Comparison of ENCODE assay signal across 1 cellular context in genomic region chr3:183769453-183769852, GRCh38.
TF ChIP-seq lines count a peak whose summit lies in the region.

No MANE protein-coding gene starts in this region.

TF ChIP-seq in WTC11, 78 proteins besides CTCF, POLR2A, EP300 and RAD21 (continued from another document):
- TF ChIP-seq IRF1 (CRISPR knock-in tag; IDR thresholded peaks at IDR 0.05) (no peak), ZNF532 (CRISPR knock-in tag; IDR thresholded peaks at IDR 0.05; ENCODE audit: borderline replicate concordance) (no peak), ZNF425 (CRISPR knock-in tag; conservative IDR thresholded peaks at IDR 0.05) (no peak), MYBL2 (CRISPR knock-in tag; IDR thresholded peaks at IDR 0.05) (no peak), STAT6 (CRISPR knock-in tag; conservative IDR thresholded peaks at IDR 0.05; ENCODE audit: low read depth) (no peak), SMAD4 (CRISPR knock-in tag; IDR thresholded peaks at IDR 0.05) (no peak), ATF2 (CRISPR knock-in tag; IDR thresholded peaks at IDR 0.05; ENCODE audit: borderline replicate concordance, low read depth) (no peak)
